Comparison of ENCODE assay signal across 20 cellular contexts in the genomic region with DNA sequence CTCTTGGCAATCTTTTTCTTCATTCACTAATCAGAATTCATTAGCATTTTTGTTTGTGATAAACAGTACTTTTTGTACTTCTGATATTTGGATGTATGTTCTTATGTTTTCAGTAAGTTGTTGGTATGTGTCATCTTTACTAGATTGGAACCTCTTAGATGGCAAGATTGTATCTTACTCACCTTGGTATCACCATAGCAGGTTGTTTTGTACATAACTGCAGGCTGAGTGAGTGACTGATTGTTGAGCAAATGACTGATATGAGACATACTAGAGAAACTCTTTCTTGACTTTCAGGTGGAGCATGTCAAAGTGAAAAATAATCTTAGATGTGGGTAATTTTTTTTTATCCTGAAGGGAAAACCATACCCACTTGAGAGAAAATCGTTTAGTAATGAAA.
"Had no signal": no experiment of that assay in that cellular context is flagged by ENCODE, and none has a peak within 500 bp of the region (broad histone marks: within the 10 kb centered on the region; RNA-seq: fewer than 3 reads in every experiment).

No MANE protein-coding gene starts in this region.

- DNase-seq: activated CD4-positive, alpha-beta T cell treated with anti-CD3 and anti-CD28 coated beads, Interleukin-2, amount 50 U/mL, for 4 hours; activated gamma-delta T cell; activated naive CD4-positive, alpha-beta T cell treated with anti-CD3 and anti-CD28 coated beads, Interleukin-2, amount 50 U/mL, for 16 hours; activated naive CD8-positive, alpha-beta T cell treated with anti-CD3 and anti-CD28 coated beads, Interleukin-2, amount 50 U/mL, for 24 hours; anterior cingulate cortex; body of pancreas; central memory CD4-positive, alpha-beta T cell; effector memory CD4-positive, alpha-beta T cell; heart left ventricle; islet precursor cell; lower lobe of right lung; naive B cell; occipital lobe; right lobe of liver; stimulated activated naive B cell treated with anti-CD40 and anti-IgM and Interleukin-4, amounts not matched to agents 10 μg/mL and 1 μg/mL and 100 μg/mL, for 72 hours; T-helper 1 cell; testis had no signal

- ATAC-seq: activated naive CD8-positive, alpha-beta T cell treated with anti-CD3 and anti-CD28 coated beads, Interleukin-2, amount 50 U/mL, for 24 hours; body of pancreas; heart left ventricle; lower lobe of right lung; right lobe of liver; stimulated activated naive B cell treated with anti-CD40 and anti-IgM and Interleukin-4, amounts not matched to agents 10 μg/mL and 1 μg/mL and 100 μg/mL, for 72 hours; WTC11 had no signal

- H3K36me3 ChIP-seq: heart left ventricle, lower lobe of right lung, right lobe of liver, vagina had no signal

- H3K9me3 ChIP-seq: body of pancreas, lower lobe of right lung, right lobe of liver, testis, vagina had no signal

- H3K4me3 ChIP-seq: body of pancreas, heart left ventricle, lower lobe of right lung, right lobe of liver, skin epidermis, testis, vagina had no signal

- H3K9me3 Mint-ChIP-seq: activated naive CD8-positive, alpha-beta T cell treated with anti-CD3 and anti-CD28 coated beads, Interleukin-2, amount 50 U/mL, for 24 hours; naive B cell; stimulated activated naive B cell treated with anti-CD40 and anti-IgM and Interleukin-4, amounts not matched to agents 10 μg/mL and 1 μg/mL and 100 μg/mL, for 72 hours; WTC11 had no signal

- H3K4me1 ChIP-seq: body of pancreas, lower lobe of right lung, right lobe of liver, testis had no signal

- H3K4me1 Mint-ChIP-seq: activated naive CD8-positive, alpha-beta T cell treated with anti-CD3 and anti-CD28 coated beads, Interleukin-2, amount 50 U/mL, for 24 hours had no signal

- H3K36me3 Mint-ChIP-seq: naive B cell; stimulated activated naive B cell treated with anti-CD40 and anti-IgM and Interleukin-4, amounts not matched to agents 10 μg/mL and 1 μg/mL and 100 μg/mL, for 72 hours; WTC11 had no signal

- H3K27ac Mint-ChIP-seq: activated naive CD8-positive, alpha-beta T cell treated with anti-CD3 and anti-CD28 coated beads, Interleukin-2, amount 50 U/mL, for 24 hours; naive B cell; stimulated activated naive B cell treated with anti-CD40 and anti-IgM and Interleukin-4, amounts not matched to agents 10 μg/mL and 1 μg/mL and 100 μg/mL, for 72 hours; WTC11 had no signal

- H3K4me3 Mint-ChIP-seq: activated naive CD8-positive, alpha-beta T cell treated with anti-CD3 and anti-CD28 coated beads, Interleukin-2, amount 50 U/mL, for 24 hours; naive B cell; stimulated activated naive B cell treated with anti-CD40 and anti-IgM and Interleukin-4, amounts not matched to agents 10 μg/mL and 1 μg/mL and 100 μg/mL, for 72 hours; WTC11 had no signal

- H3K27ac ChIP-seq: body of pancreas, heart left ventricle, lower lobe of right lung, right lobe of liver, skin epidermis, testis, vagina had no signal

- H3K27me3 ChIP-seq: body of pancreas, heart left ventricle, right lobe of liver, testis, vagina had no signal
